Comparison of ENCODE assay signal across 12 cellular contexts in the genomic region with DNA sequence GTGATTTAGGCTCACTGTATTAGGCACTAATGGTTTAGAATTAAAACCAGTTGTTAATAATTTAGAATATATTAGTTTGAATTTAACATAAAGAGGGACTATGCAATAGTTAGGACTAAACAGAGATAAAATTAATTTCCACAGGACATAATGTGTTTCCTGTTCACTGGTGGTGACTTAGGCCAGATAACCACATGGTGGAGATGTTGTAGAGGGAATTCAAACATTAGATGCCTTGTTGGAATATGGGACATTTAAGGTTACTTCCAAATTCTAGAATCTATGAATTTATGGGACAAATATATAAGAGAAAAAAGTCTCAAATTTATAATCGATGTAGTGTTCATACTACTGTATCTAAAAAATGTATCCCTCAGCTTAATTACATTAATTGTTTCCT.
DNase-seq lines count a peak whose midpoint lies in the region; ATAC-seq and TF ChIP-seq lines count a peak whose summit lies in the region.
"Had no signal": no experiment of that assay in that cellular context is flagged by ENCODE, and none has a peak within 500 bp of the region (broad histone marks: within the 10 kb centered on the region; RNA-seq: fewer than 3 reads in every experiment).

No MANE protein-coding gene starts in this region.

- no peaks in the 10 kb centered on the region for H3K36me3 ChIP-seq in PC-3 (ENCODE audit: low read depth, low read length)
- no peaks in the 10 kb centered on the region for H3K36me3 ChIP-seq in fibroblast of lung (ENCODE audit: control insufficient read depth, insufficient read depth, low read length)

- CTCF ChIA-PET in PC-3 (lab: Charles Lee), result interaction anchor here (0.6 kb wide), 1 partner anchor 348 kb away, joined by 3 read pairs; no protein-coding TSS in a partner anchor

- H3K4me3 ChIP-seq in PC-3 (ENCODE audit: low read length) (no peak overlapping the region), fibroblast of lung (replicated peaks in 1 of 4; ENCODE audit: control extremely low read depth in 1 of 4, insufficient read depth in 1 of 4, low read depth in 3 of 4, low read length in 4 of 4) (no peak overlapping the region)

- no TSS peak for BruUV-seq in PC-3 (replicated peaks; lab: Mats Ljungman, UMichigan)

- H3K4me2 ChIP-seq in PC-3 (ENCODE audit: low read length) (no peak overlapping the region), fibroblast of lung (ENCODE audit: extremely low read depth, insufficient read depth, low read length) (no peak overlapping the region)

- intact Hi-C loops in PC-3 (cut with micrococcal nuclease), result loop anchor here (1.0 to 10.0 kb wide), 5 partner anchors 101 to 581 kb away; no protein-coding TSS in a partner anchor

- ATAC-seq in PC-3, result peak; percentile 81
- ATAC-seq: foreskin keratinocyte, left ventricle myocardium superior had no signal

- H3K9me2 ChIP-seq in PC-3 (replicated peaks; ENCODE audit: low read length), result no peaks in the 10 kb centered on the region

- no peaks in the 10 kb centered on the region for H3K79me2 ChIP-seq in PC-3 (ENCODE audit: low read length)
- no peaks in the 10 kb centered on the region for H3K79me2 ChIP-seq in fibroblast of lung (ENCODE audit: control insufficient read depth, insufficient read depth, low read length)

- no peaks in the 10 kb centered on the region for H4K20me1 ChIP-seq in PC-3 (ENCODE audit: low read length)
- H4K20me1 ChIP-seq in fibroblast of lung (ENCODE audit: control insufficient read depth, extremely low read depth, insufficient read depth, low read length), result no peaks in the 10 kb centered on the region

- H3K9ac ChIP-seq in PC-3 (ENCODE audit: low read length), result no peak overlapping the region
- no peak overlapping the region for H3K9ac ChIP-seq in fibroblast of lung (ENCODE audit: insufficient read depth, low read length)

- DNase-seq in COLO829 (ENCODE audit: low spot score) (peak; percentile 3), PC-3 (peak; percentile 42), fibroblast of lung (ENCODE audit: low read depth in 2 of 2) (peak; percentile 3 to 63), putamen (ENCODE audit: low spot score) (no peak), GDM1 (lab: John Stamatoyannopoulos, UW) (no peak), NCI-H1436 (lab: John Stamatoyannopoulos, UW) (no peak), GM19240 (ENCODE audit: insufficient read length, low spot score) (no peak)
- DNase-seq: CD8-positive, alpha-beta memory T cell; foreskin keratinocyte; left ventricle myocardium superior; substantia nigra had no signal

- H3K27ac ChIP-seq in PC-3 (ENCODE audit: low read length) (no peak overlapping the region), fibroblast of lung (ENCODE audit: insufficient read depth, low read length) (no peak overlapping the region)
- H3K27ac ChIP-seq: foreskin keratinocyte had no signal

- no peaks in the 10 kb centered on the region for H3K27me3 ChIP-seq in PC-3 (ENCODE audit: low read length)
- no peaks in the 10 kb centered on the region for H3K27me3 ChIP-seq in fibroblast of lung (ENCODE audit: control insufficient read depth, insufficient read depth, low read length)
- H3K27me3 ChIP-seq: foreskin keratinocyte had no signal

- POLR2A ChIA-PET in PC-3 (lab: Charles Lee; ENCODE audit: unreplicated experiment), result no interaction called here

- no peaks in the 10 kb centered on the region for H3K9me3 ChIP-seq in PC-3 (ENCODE audit: low read length)
- H3K9me3 ChIP-seq in fibroblast of lung (ENCODE audit: control insufficient read depth, insufficient read depth, low read depth, low read length), result no peaks in the 10 kb centered on the region

- H3F3A ChIP-seq in PC-3 (ENCODE audit: low read length, unreplicated experiment), result no peaks in the 10 kb centered on the region

- peak; percentile 24; the same call in 1 of the 2 replicates for TF ChIP-seq CTCF in LNCAP (IDR thresholded peaks at IDR 0.05)
- TF ChIP-seq CTCF in PC-3 (conservative IDR thresholded peaks at IDR 0.05; ENCODE audit: low read depth, low read length), result peak; percentile 55; the same call in 1 of the 2 replicates
- TF ChIP-seq CTCF in fibroblast of lung (conservative IDR thresholded peaks at IDR 0.05 in 1 of 2, IDR thresholded peaks at IDR 0.05 in 1 of 2; ENCODE audit: low read depth in 1 of 2, low read length in 2 of 2), result peak in 1 of 2 donors; percentile 46

- no peaks in the 10 kb centered on the region for H3K4me1 ChIP-seq in PC-3 (ENCODE audit: insufficient read depth, low read length)
- H3K4me1 ChIP-seq in fibroblast of lung (ENCODE audit: control insufficient read depth, extremely low read depth, insufficient read depth, low read length), result no peaks in the 10 kb centered on the region
- H3K4me1 ChIP-seq: foreskin keratinocyte had no signal

- no peak overlapping the region for H2AFZ ChIP-seq in PC-3 (ENCODE audit: low read length)
- H2AFZ ChIP-seq in fibroblast of lung (ENCODE audit: low read length), result no peak overlapping the region

Comparison
In these comparisons a context has a peak if more than half of its experiments do, and no peak if none do; other contexts are left out.
1. DNase-seq: peak in COLO829 (single experiment), PC-3 (single experiment) and fibroblast of lung (2 of 2); none in putamen (single experiment), GDM1 (single experiment), NCI-H1436 (single experiment) and GM19240 (single experiment).